In the genomic region with DNA sequence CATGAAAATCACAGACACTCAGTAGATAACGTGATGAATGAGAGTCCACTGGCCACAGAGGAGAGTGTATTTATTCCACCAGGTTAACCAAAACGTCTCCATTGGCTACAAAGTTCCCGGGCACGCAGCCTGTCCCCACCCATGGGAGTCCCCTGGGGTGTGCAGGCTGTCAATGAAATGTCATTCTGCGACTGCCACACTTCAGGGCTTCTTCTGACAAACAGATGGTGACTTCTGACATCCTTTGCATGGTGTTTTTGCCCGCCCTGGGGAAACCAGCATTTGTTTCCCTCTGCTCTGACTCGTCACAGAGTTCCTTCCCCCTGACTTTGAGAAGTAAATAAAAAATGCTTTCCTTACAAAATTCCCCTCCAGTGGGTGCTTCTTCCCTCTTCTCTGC, we compare ENCODE assay signal across 20 cellular contexts. TPM values are rescaled to one million over a fixed set of nuclear protein-coding genes. Genes with fewer than 3 reads are reported as not detected.
DNase-seq lines count a peak whose midpoint lies in the region; ATAC-seq and TF ChIP-seq lines count a peak whose summit lies in the region.
"Had no signal": no experiment of that assay in that cellular context is flagged by ENCODE, and none has a peak within 500 bp of the region (broad histone marks: within the 10 kb centered on the region; RNA-seq: fewer than 3 reads in every experiment).

No MANE protein-coding gene starts in this region.

- ATAC-seq in GM19023 (IDR thresholded peaks at IDR 0.05; ENCODE audit: unreplicated experiment) (peak; percentile 46), left ventricle myocardium superior (no peak)
- ATAC-seq: WTC11 had no signal

- WGBS in spleen, 5 donors = 43 to 56% (median 52%) methylated on average over 7 of the region's 7 CpGs

- no peak for TF ChIP-seq POLR2A in spleen (IDR thresholded peaks at IDR 0.05)

- H3K36me3 Mint-ChIP-seq in IgD-negative memory B cell = peaks cover 2% of the 10 kb centered on the region
- peaks cover 56% of the 10 kb centered on the region for H3K36me3 Mint-ChIP-seq in dendritic cell treated with granulocyte-macrophage colony-stimulating factor and Interleukin-4, amounts not matched to agents 40 ng/mL and 50 ng/mL, for 4 days (ENCODE audit: low read depth)
- H3K36me3 Mint-ChIP-seq: CD4-positive, CD25-positive, alpha-beta regulatory T cell; WTC11 had no signal

- H3K36me3 ChIP-seq in spleen = peaks cover 0 to 34% (median 0%) of the 10 kb centered on the region in 6 donors
- H3K36me3 ChIP-seq: adrenal gland, brain microvascular endothelial cell, colonic mucosa, right atrium auricular region had no signal

- peaks cover 0 to 79% (median 33%) of the 10 kb centered on the region in 6 donors for H3K4me1 ChIP-seq in spleen
- H3K4me1 ChIP-seq: colonic mucosa, right atrium auricular region had no signal

- TF ChIP-seq CTCF in spleen (IDR thresholded peaks at IDR 0.05 in 8 of 11, conservative IDR thresholded peaks at IDR 0.05 in 3 of 11) = no peak

- H3K9me3 Mint-ChIP-seq in IgD-negative memory B cell = no peaks in the 10 kb centered on the region
- no peaks in the 10 kb centered on the region for H3K9me3 Mint-ChIP-seq in dendritic cell treated with granulocyte-macrophage colony-stimulating factor and Interleukin-4, amounts not matched to agents 40 ng/mL and 50 ng/mL, for 4 days
- H3K9me3 Mint-ChIP-seq: activated CD4-positive, alpha-beta memory T cell treated with anti-CD3 and anti-CD28 coated beads, Interleukin-2, amount 10 ng/mL, durations not matched to agents 7 days and 5 days; CD4-positive, CD25-positive, alpha-beta regulatory T cell; WTC11 had no signal

- no peaks in the 10 kb centered on the region for H3K9me3 ChIP-seq in spleen
- H3K9me3 ChIP-seq: adrenal gland, colonic mucosa, right atrium auricular region, SK-N-SH had no signal

- H3K4me3 Mint-ChIP-seq in IgD-negative memory B cell = peak overlapping the region in 3 of 4 donors; percentile 39 to 84 (median 61)
- H3K4me3 Mint-ChIP-seq in dendritic cell treated with granulocyte-macrophage colony-stimulating factor and Interleukin-4, amounts not matched to agents 40 ng/mL and 50 ng/mL, for 4 days = no peak overlapping the region
- H3K4me3 Mint-ChIP-seq: activated CD4-positive, alpha-beta memory T cell treated with anti-CD3 and anti-CD28 coated beads, Interleukin-2, amount 10 ng/mL, durations not matched to agents 7 days and 5 days; CD4-positive, CD25-positive, alpha-beta regulatory T cell; WTC11 had no signal

- no peak overlapping the region for H3K4me3 ChIP-seq in spleen
- H3K4me3 ChIP-seq: adrenal gland, colonic mucosa, right atrium auricular region had no signal

- intact Hi-C loops in dendritic cell treated with granulocyte-macrophage colony-stimulating factor and Interleukin-4, amounts not matched to agents 40 ng/mL and 50 ng/mL, for 4 days (cut with micrococcal nuclease) = no loop called here
- intact Hi-C loops in spleen (cut with DNase I; ENCODE audit: low total_unique reads) (no loop called here), left ventricle myocardium superior (cut with micrococcal nuclease) (no loop called here)

- DNase-seq in spleen (peak; percentile 69), NCI-H524 treated with DMSO at 0.1 percent for 48 hours (lab: John Stamatoyannopoulos, UW) (no peak), left ventricle myocardium superior (no peak)
- no peak for DNase-seq in activated CD4-positive, CD25-positive, alpha-beta regulatory T cell (lab: John Stamatoyannopoulos, UW)
- DNase-seq: activated CD4-positive, alpha-beta memory T cell treated with anti-CD3 and anti-CD28 coated beads, Interleukin-2, amount 10 ng/mL, durations not matched to agents 7 days and 5 days; activated gamma-delta T cell; adrenal gland; brain microvascular endothelial cell; CD4-positive, CD25-positive, alpha-beta regulatory T cell; colonic mucosa; DMS153; NCI-H1105; NCI-H2081; NK-92 treated with Interleukin-12 subunit alpha and Interleukin-12 subunit beta, amount 100 ng/mL, for 24 hours; SK-N-SH had no signal

- peaks cover 2% of the 10 kb centered on the region for H3K27me3 Mint-ChIP-seq in IgD-negative memory B cell
- H3K27me3 Mint-ChIP-seq in dendritic cell treated with granulocyte-macrophage colony-stimulating factor and Interleukin-4, amounts not matched to agents 40 ng/mL and 50 ng/mL, for 4 days = peaks cover 6% of the 10 kb centered on the region
- H3K27me3 Mint-ChIP-seq: activated CD4-positive, alpha-beta memory T cell treated with anti-CD3 and anti-CD28 coated beads, Interleukin-2, amount 10 ng/mL, durations not matched to agents 7 days and 5 days; CD4-positive, CD25-positive, alpha-beta regulatory T cell had no signal

- H3K4me1 Mint-ChIP-seq in IgD-negative memory B cell = peaks cover 19 to 33% (median 23%) of the 10 kb centered on the region in 3 donors
- peaks cover 59% of the 10 kb centered on the region for H3K4me1 Mint-ChIP-seq in dendritic cell treated with granulocyte-macrophage colony-stimulating factor and Interleukin-4, amounts not matched to agents 40 ng/mL and 50 ng/mL, for 4 days (ENCODE audit: low read depth)
- H3K4me1 Mint-ChIP-seq: activated CD4-positive, alpha-beta memory T cell treated with anti-CD3 and anti-CD28 coated beads, Interleukin-2, amount 10 ng/mL, durations not matched to agents 7 days and 5 days had no signal

- peak overlapping the region in 7 of 8 donors; percentile 2 to 69 (median 34) for H3K27ac ChIP-seq in spleen
- H3K27ac ChIP-seq: brain microvascular endothelial cell, colonic mucosa, right atrium auricular region had no signal

- no peaks in the 10 kb centered on the region for H3K27me3 ChIP-seq in spleen (replicated peaks in 1 of 7)
- H3K27me3 ChIP-seq: adrenal gland, brain microvascular endothelial cell, colonic mucosa, right atrium auricular region had no signal

- no peak overlapping the region for H3K27ac Mint-ChIP-seq in IgD-negative memory B cell
- H3K27ac Mint-ChIP-seq in dendritic cell treated with granulocyte-macrophage colony-stimulating factor and Interleukin-4, amounts not matched to agents 40 ng/mL and 50 ng/mL, for 4 days = peak overlapping the region; percentile 54
- H3K27ac Mint-ChIP-seq: activated CD4-positive, alpha-beta memory T cell treated with anti-CD3 and anti-CD28 coated beads, Interleukin-2, amount 10 ng/mL, durations not matched to agents 7 days and 5 days; CD4-positive, CD25-positive, alpha-beta regulatory T cell; WTC11 had no signal

RNA-seq across cellular contexts. Expression of a gene that starts 38.3 kb away (rescaled TPM):
- polyA plus RNA-seq in IgD-negative memory B cell = 12.5 TPM
- 100 to 1,000 TPM; 122 to 247 (median 152) TPM for total RNA-seq in spleen
- 10 to 100 TPM; 17.7 to 31.4 (median 20.9) TPM for polyA plus RNA-seq in spleen
- 42.4 TPM for total RNA-seq in left ventricle myocardium superior
- polyA plus RNA-seq: CD4-positive, CD25-positive, alpha-beta regulatory T cell had no signal
